In the genomic region with DNA sequence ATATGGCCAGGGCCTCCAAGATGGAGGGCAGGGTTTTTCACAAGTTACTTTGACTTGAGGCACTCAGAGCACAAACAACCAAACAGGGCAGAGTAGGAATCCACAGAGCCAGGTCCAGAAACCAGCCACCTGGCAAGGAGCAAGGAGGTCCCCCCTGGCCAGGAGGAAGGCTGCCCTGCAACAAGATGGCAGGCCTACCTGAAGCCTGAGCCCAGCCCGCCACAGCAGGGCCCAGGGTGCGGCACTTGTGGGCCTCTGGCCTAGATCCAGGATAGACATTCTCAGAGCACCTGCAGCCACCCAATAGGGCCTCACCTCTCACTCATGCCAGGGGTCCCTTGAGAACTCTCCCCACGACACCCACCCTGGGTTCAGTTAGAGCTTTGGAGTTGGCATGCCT, we compare ENCODE assay signal across 16 cellular contexts. TPM values are rescaled to one million over a fixed set of nuclear protein-coding genes. Genes with fewer than 3 reads are reported as not detected.
DNase-seq lines count a peak whose midpoint lies in the region; ATAC-seq and TF ChIP-seq lines count a peak whose summit lies in the region.
"Had no signal": no experiment of that assay in that cellular context is flagged by ENCODE, and none has a peak within 500 bp of the region (broad histone marks: within the 10 kb centered on the region; RNA-seq: fewer than 3 reads in every experiment).

No MANE protein-coding gene starts in this region.

- H3K27me3 ChIP-seq in WERI-Rb-1 (ENCODE audit: insufficient read depth, low read depth, severe bottlenecking) (no peaks in the 10 kb centered on the region), thyroid gland (no peaks in the 10 kb centered on the region), SK-N-SH (ENCODE audit: insufficient read depth) (no peaks in the 10 kb centered on the region)
- H3K27me3 ChIP-seq: left lung had no signal

- H3K4me3 ChIP-seq in WERI-Rb-1 (ENCODE audit: low read depth, low read length) (no peak overlapping the region), thyroid gland (replicated peaks in 1 of 3) (no peak overlapping the region), SK-N-SH (ENCODE audit: low read depth in 2 of 2, low read length in 1 of 2) (no peak overlapping the region)
- H3K4me3 ChIP-seq: left lung had no signal

- H3F3A ChIP-seq in SK-N-SH (replicated peaks; ENCODE audit: insufficient read depth): no peaks in the 10 kb centered on the region

- intact Hi-C loops in thyroid gland (cut with DNase I): no loop called here

- no peaks in the 10 kb centered on the region for H3K27me3 Mint-ChIP-seq in activated T-cell treated with anti-CD3 and anti-CD28 coated beads, Interleukin-2, amount 50 U/mL, for 72 hours (ENCODE audit: low read depth)
- peaks cover 4 to 6% (median 6%) of the 10 kb centered on the region in 3 donors for H3K27me3 Mint-ChIP-seq in immature natural killer cell (ENCODE audit: low read depth in 3 of 3)

- no peaks in the 10 kb centered on the region for H3K36me3 ChIP-seq in WERI-Rb-1
- H3K36me3 ChIP-seq in thyroid gland: no peaks in the 10 kb centered on the region
- H3K36me3 ChIP-seq in SK-N-SH (replicated peaks in 1 of 2; ENCODE audit: control insufficient read depth in 1 of 2, insufficient read depth in 2 of 2, low read length in 1 of 2): no peaks in the 10 kb centered on the region

- POLR2A ChIA-PET in SK-N-SH (lab: Yijun Ruan, JAX): no interaction called here

- 90 to 91% methylated on average over 2 to 3 of the region's 3 CpGs for WGBS in thyroid gland, 2 donors
- WGBS in SK-N-SH (ENCODE audit: low lambda C conversion rate): 80% methylated on average over 1 of the region's 3 CpGs

- H3K4me2 ChIP-seq in SK-N-SH: no peak overlapping the region
- H3K4me2 ChIP-seq: KMS-11 had no signal

- no peak for TF ChIP-seq RAD21 in SK-N-SH (IDR thresholded peaks at IDR 0.05; ENCODE audit: low read length)

- no peak overlapping the region for H3K4me3 Mint-ChIP-seq in activated T-cell treated with anti-CD3 and anti-CD28 coated beads, Interleukin-2, amount 50 U/mL, for 72 hours
- H3K4me3 Mint-ChIP-seq in immature natural killer cell: peak overlapping the region in 1 of 5 donors; percentile 46

- CTCF ChIA-PET in SK-N-SH (lab: Yijun Ruan, JAX): interaction anchor here (1.1 to 10.7 kb wide), 5 partner anchors 12 to 73 kb away, joined by 3 to 213 read pairs (median 9); partner anchors contain the start of genes CD52 and SH3BGRL3

- peaks cover 62% of the 10 kb centered on the region for H3K4me1 Mint-ChIP-seq in activated T-cell treated with anti-CD3 and anti-CD28 coated beads, Interleukin-2, amount 50 U/mL, for 72 hours (ENCODE audit: low read depth)
- H3K4me1 Mint-ChIP-seq in immature natural killer cell: peaks cover 45 to 50% of the 10 kb centered on the region in 2 donors

- no peaks in the 10 kb centered on the region for H3K79me2 ChIP-seq in SK-N-SH (ENCODE audit: insufficient read depth)

- ATAC-seq in activated T-cell treated with anti-CD3 and anti-CD28 coated beads, Interleukin-2, amount 50 U/mL, for 72 hours (replicated peaks in 1 of 2): no peak
- ATAC-seq: left lung had no signal

- no peaks in the 10 kb centered on the region for H3K9me3 Mint-ChIP-seq in activated T-cell treated with anti-CD3 and anti-CD28 coated beads, Interleukin-2, amount 50 U/mL, for 72 hours
- no peaks in the 10 kb centered on the region for H3K9me3 Mint-ChIP-seq in immature natural killer cell

- no peak overlapping the region for H2AFZ ChIP-seq in SK-N-SH (ENCODE audit: low read depth)

- no peak for TF ChIP-seq CTCF in WERI-Rb-1 (IDR thresholded peaks at IDR 0.05; ENCODE audit: low read depth, low read length)
- no peak for TF ChIP-seq CTCF in thyroid gland (IDR thresholded peaks at IDR 0.05)
- TF ChIP-seq CTCF in SK-N-SH (IDR thresholded peaks at IDR 0.05): no peak

- H4K20me1 ChIP-seq in SK-N-SH (ENCODE audit: insufficient read depth): no peaks in the 10 kb centered on the region

- H3K27ac ChIP-seq in WERI-Rb-1 (peak overlapping the region; percentile 66), thyroid gland (peak overlapping the region in 2 of 3 donors; percentile 43 to 74), SK-N-SH (ENCODE audit: low read depth in 2 of 2, low read length in 1 of 2) (peak overlapping the region in 1 of 2 experiments; percentile 9; a peak in 1 of 4 replicates)
- H3K27ac ChIP-seq: KMS-11 had no signal

- TF ChIP-seq POLR2A in thyroid gland (IDR thresholded peaks at IDR 0.05): no peak

- H3K9me3 ChIP-seq in WERI-Rb-1 (ENCODE audit: severe bottlenecking) (no peaks in the 10 kb centered on the region), thyroid gland (no peaks in the 10 kb centered on the region), SK-N-SH (no peaks in the 10 kb centered on the region)
- H3K9me3 ChIP-seq: left lung had no signal

- no peak for TF ChIP-seq EP300 in SK-N-SH (IDR thresholded peaks at IDR 0.05; ENCODE audit: borderline replicate concordance in 1 of 2, low read depth in 1 of 2, low read length in 1 of 2)

- H3K36me3 Mint-ChIP-seq in activated T-cell treated with anti-CD3 and anti-CD28 coated beads, Interleukin-2, amount 50 U/mL, for 72 hours (ENCODE audit: insufficient read depth in 2 of 2): peaks cover 0 to 5% of the 10 kb centered on the region in 2 donors
- H3K36me3 Mint-ChIP-seq in immature natural killer cell: peaks cover 0 to 3% (median 0%) of the 10 kb centered on the region in 3 donors

- H3K4me1 ChIP-seq in thyroid gland: peaks cover 3 to 29% of the 10 kb centered on the region in 2 donors
- peaks cover 0 to 30% of the 10 kb centered on the region in 2 experiments; a peak in 1 of 4 replicates for H3K4me1 ChIP-seq in SK-N-SH (ENCODE audit: control insufficient read depth in 1 of 2, insufficient read depth in 2 of 2, low read depth in 1 of 2, low read length in 1 of 2)

- peak overlapping the region; percentile 36 for H3K27ac Mint-ChIP-seq in activated T-cell treated with anti-CD3 and anti-CD28 coated beads, Interleukin-2, amount 50 U/mL, for 72 hours
- peak overlapping the region in 4 of 6 donors; percentile 30 to 83 (median 68) for H3K27ac Mint-ChIP-seq in immature natural killer cell

- H3K9ac ChIP-seq in SK-N-SH: no peak overlapping the region
- H3K9ac ChIP-seq: KMS-11 had no signal

- no peaks in the 10 kb centered on the region for H3K9me2 ChIP-seq in SK-N-SH

- no peak for DNase-seq in activated T-cell treated with anti-CD3 and anti-CD28 coated beads, Interleukin-2, amount 50 U/mL, for 72 hours
- DNase-seq in activated T-cell treated with anti-CD3 and anti-CD28 coated beads for 4 hours (no peak), WERI-Rb-1 (no peak), immature natural killer cell (no peak), thyroid gland (no peak), SK-N-SH (no peak), DMS114 treated with DMSO at 0.1 percent for 48 hours (lab: John Stamatoyannopoulos, UW; ENCODE audit: unreplicated experiment) (no peak), epidermal melanocyte (ENCODE audit: insufficient read length, low spot score) (no peak)
- DNase-seq: DMS53, head of caudate nucleus, left lung, NCI-H1930, NCI-H748 treated with DMSO at 0.1 percent for 48 hours, nucleus accumbens, trophoblast cell had no signal

TF ChIP-seq in SK-N-SH, 30 proteins besides CTCF, POLR2A, EP300 and RAD21 (continues in another document):
- TF ChIP-seq FOXJ3 (CRISPR knock-in tag; IDR thresholded peaks at IDR 0.05) (no peak), MEF2A (IDR thresholded peaks at IDR 0.05; ENCODE audit: borderline replicate concordance, low read depth) (no peak), RXRA (IDR thresholded peaks at IDR 0.05; ENCODE audit: borderline replicate concordance, low read depth) (no peak)

RNA-seq across cellular contexts. Expression of gene SH3BGRL3, which starts 11.5 kb away (rescaled TPM):
- 100 to 1,000 TPM; 148 to 165 TPM for total RNA-seq in activated T-cell treated with anti-CD3 and anti-CD28 coated beads, Interleukin-2, amount 50 U/mL, for 72 hours
- polyA plus RNA-seq in immature natural killer cell (1,000 to 10,000 TPM; 1,203 to 2,040 (median 1,333) TPM), SK-N-SH (2012; rRNA removed) (131 and 202 TPM in 2 replicates)
- total RNA-seq in thyroid gland: 10 to 100 TPM; 18.8 to 58.2 (median 37.4) TPM
- 152 and 168 TPM in 2 replicates for polyA plus RNA-seq in SK-N-SH (2012; cell fraction: cytosol; rRNA removed)
- polyA plus RNA-seq in SK-N-SH (2012; cell fraction: nucleus; rRNA removed): 42.7 and 49.7 TPM in 2 replicates

RNA-seq across cellular contexts. Expression of gene UBXN11, which starts 15.0 kb away (rescaled TPM):
- total RNA-seq in activated T-cell treated with anti-CD3 and anti-CD28 coated beads, Interleukin-2, amount 50 U/mL, for 72 hours: 10 to 100 TPM; 19.1 to 19.3 TPM
- 1 to 10 TPM; 5.7 to 8.8 (median 8.3) TPM for polyA plus RNA-seq in immature natural killer cell
- total RNA-seq in thyroid gland: 10 to 100 TPM; 23.9 to 35.4 (median 30.2) TPM
- polyA plus RNA-seq in SK-N-SH (2012; rRNA removed): 30.6 and 35.3 TPM in 2 replicates
- 5.8 and 8.5 TPM in 2 replicates for polyA plus RNA-seq in SK-N-SH (2012; cell fraction: cytosol; rRNA removed)
- polyA plus RNA-seq in SK-N-SH (2012; cell fraction: nucleus; rRNA removed): 201 and 211 TPM in 2 replicates

RNA-seq across cellular contexts. Expression of gene CD52, which starts 26.3 kb away (rescaled TPM):
- total RNA-seq in activated T-cell treated with anti-CD3 and anti-CD28 coated beads, Interleukin-2, amount 50 U/mL, for 72 hours: 100 to 1,000 TPM; 213 to 245 TPM
- polyA plus RNA-seq in immature natural killer cell (1,000 to 10,000 TPM; 3,509 to 3,975 (median 3,639) TPM), SK-N-SH (2012; rRNA removed) (not detected in 2 replicates)
- 10 to 100 TPM in 1 of 4 donors, 1 to 10 TPM in 1, not detected in 2; 3.0 to 12.3 TPM for total RNA-seq in thyroid gland
- polyA plus RNA-seq in SK-N-SH (2012; cell fraction: cytosol; rRNA removed): not detected in 2 replicates
- polyA plus RNA-seq in SK-N-SH (2012; cell fraction: nucleus; rRNA removed): not detected in 2 replicates

RNA-seq across cellular contexts. Expression of gene CEP85, which starts 57.4 kb away (rescaled TPM):
- total RNA-seq in activated T-cell treated with anti-CD3 and anti-CD28 coated beads, Interleukin-2, amount 50 U/mL, for 72 hours: 10 to 100 TPM; 30.8 to 34.6 TPM
- polyA plus RNA-seq in immature natural killer cell: 1 to 10 TPM; 4.0 to 6.9 (median 5.4) TPM
- total RNA-seq in thyroid gland: 10 to 100 TPM; 16.0 to 27.0 (median 17.0) TPM
- 12.1 and 16.6 TPM in 2 replicates for polyA plus RNA-seq in SK-N-SH (2012; rRNA removed)
- polyA plus RNA-seq in SK-N-SH (2012; cell fraction: cytosol; rRNA removed): 6.1 and 9.2 TPM in 2 replicates
- polyA plus RNA-seq in SK-N-SH (2012; cell fraction: nucleus; rRNA removed): 24.1 and 38.1 TPM in 2 replicates

Comparison
In these comparisons a context has a peak if more than half of its experiments do, and no peak if none do; other contexts are left out.
1. RNA of gene CD52, which starts 26.3 kb away (total RNA-seq): 213 to 245 TPM in activated T-cell treated with anti-CD3 and anti-CD28 coated beads, Interleukin-2, amount 50 U/mL, for 72 hours; 3.0 to 12.3 TPM in thyroid gland; every median in the first group is over 10 times any median in the second.